Comparison of ENCODE assay signal across 21 cellular contexts in genomic region chr5:137340899-137341298, GRCh38.
"Had no signal": no experiment of that assay in that cellular context is flagged by ENCODE, and none has a peak within 500 bp of the region (broad histone marks: within the 10 kb centered on the region; RNA-seq: fewer than 3 reads in every experiment).

No MANE protein-coding gene starts in this region.

- H3K27me3 ChIP-seq: gastrocnemius medialis, stomach, suprapubic skin, thyroid gland had no signal

- H3K4me1 Mint-ChIP-seq: naive B cell had no signal

- DNase-seq: effector memory CD8-positive, alpha-beta T cell; gastrocnemius medialis; glutamatergic neuron; kidney; left colon; left ventricle myocardium superior; mesendoderm; naive B cell; psoas muscle; spleen; stimulated activated CD4-positive, alpha-beta T cell treated with anti-CD3 and anti-CD28 coated beads, Interleukin-2, amount 100 ng/mL, for 24 hours; stimulated activated CD4-positive, alpha-beta T cell treated with anti-CD3 and anti-CD28 coated beads, Interleukin-4, amount 100 ng/mL, for 4 hours; stimulated activated naive CD4-positive, alpha-beta T cell; stomach; thyroid gland had no signal

- H3K4me3 Mint-ChIP-seq: effector memory CD8-positive, alpha-beta T cell; naive B cell; nephron; type B pancreatic cell had no signal

- H3K9me3 Mint-ChIP-seq: effector memory CD8-positive, alpha-beta T cell; type B pancreatic cell had no signal

- H3K27ac Mint-ChIP-seq: effector memory CD8-positive, alpha-beta T cell; naive B cell; nephron; type B pancreatic cell had no signal

- H3K27ac ChIP-seq: epithelial cell of prostate, esophagus muscularis mucosa, gastrocnemius medialis, parathyroid adenoma, psoas muscle, spleen, stomach, suprapubic skin, thyroid gland had no signal

- H3K36me3 Mint-ChIP-seq: naive B cell, type B pancreatic cell had no signal
